In genomic region chr15:51444807-51445206, GRCh38 we compare ENCODE assay signal across 8 cellular contexts.
"Had no signal": no experiment of that assay in that cellular context is flagged by ENCODE, and none has a peak within 500 bp of the region (broad histone marks: within the 10 kb centered on the region; RNA-seq: fewer than 3 reads in every experiment).

No MANE protein-coding gene starts in this region.

- H3K4me3 ChIP-seq: GM23248, HAP-1 had no signal

- H2AFZ ChIP-seq: GM23248 had no signal

- H3K4me3 Mint-ChIP-seq: IgD-negative memory B cell had no signal

- H3K9ac ChIP-seq: GM23248 had no signal

- H3K27me3 Mint-ChIP-seq: IgD-negative memory B cell had no signal

- H3K9me3 Mint-ChIP-seq: IgD-negative memory B cell had no signal

- FAIRE-seq: HTR-8/SVneo had no signal

- H3K4me1 Mint-ChIP-seq: IgD-negative memory B cell had no signal

- H3K27ac Mint-ChIP-seq: IgD-negative memory B cell had no signal

- H3K9me3 ChIP-seq: HAP-1 had no signal

- H3K27ac ChIP-seq: GM23248 had no signal

- ATAC-seq: HCT116 had no signal

- DNase-seq: GM23248, GOT3, H7, KG1 had no signal

- H3K4me1 ChIP-seq: HAP-1 had no signal
